13 cellular contexts compared by ENCODE assay signal in genomic region chr14:61343471-61343870, GRCh38. TPM values are rescaled to one million over a fixed set of nuclear protein-coding genes. Genes with fewer than 3 reads are reported as not detected.
A peak's percentile ranks its signal among the peaks of the same experiment; 100 is the strongest.
DNase-seq lines count a peak whose midpoint lies in the region; ATAC-seq and TF ChIP-seq lines count a peak whose summit lies in the region.
"Had no signal": no experiment of that assay in that cellular context is flagged by ENCODE, and none has a peak within 500 bp of the region (broad histone marks: within the 10 kb centered on the region; RNA-seq: fewer than 3 reads in every experiment).

No MANE protein-coding gene starts in this region.

- H3K4me1 Mint-ChIP-seq in activated T-cell treated with anti-CD3 and anti-CD28 coated beads, Interleukin-2, amount 50 U/mL, for 4 hours (ENCODE audit: low read depth), result peaks cover 96% of the 10 kb centered on the region

- no peaks in the 10 kb centered on the region for H3K27me3 Mint-ChIP-seq in activated T-cell treated with anti-CD3 and anti-CD28 coated beads, Interleukin-2, amount 50 U/mL, for 4 hours (ENCODE audit: low read depth)

- H3K36me3 ChIP-seq in adipocyte (ENCODE audit: control insufficient read depth, insufficient read depth, low read length, severe bottlenecking), result no peaks in the 10 kb centered on the region
- no peaks in the 10 kb centered on the region for H3K36me3 ChIP-seq in left lung
- no peaks in the 10 kb centered on the region for H3K36me3 ChIP-seq in tibial artery

- TF ChIP-seq CTCF in left lung (IDR thresholded peaks at IDR 0.05) (no peak), tibial artery (IDR thresholded peaks at IDR 0.05) (no peak)

- peaks cover 3% of the 10 kb centered on the region for H3K9me3 Mint-ChIP-seq in activated T-cell treated with anti-CD3 and anti-CD28 coated beads, Interleukin-2, amount 50 U/mL, for 4 hours

- H3K4me3 Mint-ChIP-seq in activated T-cell treated with anti-CD3 and anti-CD28 coated beads, Interleukin-2, amount 50 U/mL, for 4 hours, result peak overlapping the region; percentile 86

- no peak for DNase-seq in activated T-cell treated with anti-CD3 and anti-CD28 coated beads, Interleukin-2, amount 50 U/mL, for 4 hours
- no peak for DNase-seq in activated T-cell treated with anti-CD3 and anti-CD28 coated beads, Interleukin-2, amount 50 U/mL, for 48 hours
- DNase-seq in adipocyte (ENCODE audit: low read depth) (no peak), left lung (no peak), tibial artery (no peak), hippocampal formation (lab: John Stamatoyannopoulos, UW) (no peak), mucosa of gallbladder (ENCODE audit: low spot score) (no peak)
- DNase-seq: cerebellar nuclear complex; H7; NCI-H526; stimulated activated naive B cell treated with anti-CD40 and anti-IgM and Interleukin-4, amounts not matched to agents 10 μg/mL and 1 μg/mL and 100 μg/mL, for 72 hours had no signal

- intact Hi-C loops in left lung (cut with DNase I), result no loop called here
- intact Hi-C loops in tibial artery (cut with DNase I; ENCODE audit: low total_unique reads), result no loop called here

- H3K27me3 ChIP-seq in adipocyte (replicated peaks; ENCODE audit: control insufficient read depth, insufficient read depth, low read length), result no peaks in the 10 kb centered on the region
- H3K27me3 ChIP-seq in left lung, result no peaks in the 10 kb centered on the region
- no peaks in the 10 kb centered on the region for H3K27me3 ChIP-seq in tibial artery

- H3K36me3 Mint-ChIP-seq in activated T-cell treated with anti-CD3 and anti-CD28 coated beads, Interleukin-2, amount 50 U/mL, for 4 hours (ENCODE audit: insufficient read depth), result peaks cover 24% of the 10 kb centered on the region
- H3K36me3 Mint-ChIP-seq: stimulated activated naive B cell treated with anti-CD40 and anti-IgM and Interleukin-4, amounts not matched to agents 10 μg/mL and 1 μg/mL and 100 μg/mL, for 72 hours had no signal

- ATAC-seq in activated T-cell treated with anti-CD3 and anti-CD28 coated beads, Interleukin-2, amount 50 U/mL, for 4 hours, result no peak
- ATAC-seq in left lung (no peak), GM19467 (IDR thresholded peaks at IDR 0.05; ENCODE audit: unreplicated experiment) (no peak)
- ATAC-seq: stimulated activated naive B cell treated with anti-CD40 and anti-IgM and Interleukin-4, amounts not matched to agents 10 μg/mL and 1 μg/mL and 100 μg/mL, for 72 hours had no signal

- H3K9ac ChIP-seq in adipocyte (ENCODE audit: low read length), result peak overlapping the region; percentile 40

- H3K9me3 ChIP-seq in adipocyte (ENCODE audit: control insufficient read depth, low read length) (no peaks in the 10 kb centered on the region), left lung (no peaks in the 10 kb centered on the region), tibial artery (no peaks in the 10 kb centered on the region)

- H3K4me1 ChIP-seq in adipocyte (ENCODE audit: control insufficient read depth, insufficient read depth, low read length) (peaks cover 18% of the 10 kb centered on the region), left lung (peaks cover 14 to 76% of the 10 kb centered on the region in 2 donors), tibial artery (no peaks in the 10 kb centered on the region)

- H3K27ac ChIP-seq in left lung (peak overlapping the region; percentile 75 to 81), tibial artery (peak overlapping the region; percentile 8 to 30)
- H3K27ac ChIP-seq: SK-N-MC had no signal

- H3K4me3 ChIP-seq in adipocyte (ENCODE audit: low read length) (peak overlapping the region; percentile 17), left lung (no peak overlapping the region), tibial artery (no peak overlapping the region)
- H3K4me3 ChIP-seq: SK-N-MC had no signal

RNA-seq across cellular contexts. Expression of gene PRKCH, which starts 22.1 kb away (rescaled TPM):
- 100 to 1,000 TPM; 109 to 141 (median 134) TPM for total RNA-seq in activated T-cell treated with anti-CD3 and anti-CD28 coated beads, Interleukin-2, amount 50 U/mL, for 4 hours
- total RNA-seq in left lung (10 to 100 TPM; 35.2 to 48.8 TPM), mucosa of gallbladder (28.5 TPM)
